In genomic region chr20:3408251-3408637, GRCh38 we compare ENCODE assay signal across 1 cellular context.
TF ChIP-seq lines count a peak whose summit lies in the region.

No MANE protein-coding gene starts in this region.

TF ChIP-seq in HepG2, 621 proteins besides CTCF, POLR2A, EP300 and RAD21 (continued from another document and continues in another):
- TF ChIP-seq ZNF44 (CRISPR knock-in tag; IDR thresholded peaks at IDR 0.05): no peak
- TF ChIP-seq, protein P1, sequence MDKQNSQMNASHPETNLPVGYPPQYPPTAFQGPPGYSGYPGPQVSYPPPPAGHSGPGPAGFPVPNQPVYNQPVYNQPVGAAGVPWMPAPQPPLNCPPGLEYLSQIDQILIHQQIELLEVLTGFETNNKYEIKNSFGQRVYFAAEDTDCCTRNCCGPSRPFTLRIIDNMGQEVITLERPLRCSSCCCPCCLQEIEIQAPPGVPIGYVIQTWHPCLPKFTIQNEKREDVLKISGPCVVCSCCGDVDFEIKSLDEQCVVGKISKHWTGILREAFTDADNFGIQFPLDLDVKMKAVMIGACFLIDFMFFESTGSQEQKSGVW (CRISPR knock-in tag; IDR thresholded peaks at IDR 0.05; ENCODE audit: borderline replicate concordance): no peak
- TF ChIP-seq, protein P2, sequence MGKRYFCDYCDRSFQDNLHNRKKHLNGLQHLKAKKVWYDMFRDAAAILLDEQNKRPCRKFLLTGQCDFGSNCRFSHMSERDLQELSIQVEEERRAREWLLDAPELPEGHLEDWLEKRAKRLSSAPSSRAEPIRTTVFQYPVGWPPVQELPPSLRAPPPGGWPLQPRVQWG (CRISPR knock-in tag; IDR thresholded peaks at IDR 0.05; ENCODE audit: borderline replicate concordance, low read depth): no peak
- peak; percentile 31; the same call in 1 of the 2 replicates for TF ChIP-seq ZNF205 (CRISPR knock-in tag; IDR thresholded peaks at IDR 0.05)
- no peak for TF ChIP-seq ZNF564 (CRISPR knock-in tag; IDR thresholded peaks at IDR 0.05)
- no peak for TF ChIP-seq KAT7 (CRISPR knock-in tag; IDR thresholded peaks at IDR 0.05; ENCODE audit: borderline replicate concordance)
- TF ChIP-seq, protein P3, sequence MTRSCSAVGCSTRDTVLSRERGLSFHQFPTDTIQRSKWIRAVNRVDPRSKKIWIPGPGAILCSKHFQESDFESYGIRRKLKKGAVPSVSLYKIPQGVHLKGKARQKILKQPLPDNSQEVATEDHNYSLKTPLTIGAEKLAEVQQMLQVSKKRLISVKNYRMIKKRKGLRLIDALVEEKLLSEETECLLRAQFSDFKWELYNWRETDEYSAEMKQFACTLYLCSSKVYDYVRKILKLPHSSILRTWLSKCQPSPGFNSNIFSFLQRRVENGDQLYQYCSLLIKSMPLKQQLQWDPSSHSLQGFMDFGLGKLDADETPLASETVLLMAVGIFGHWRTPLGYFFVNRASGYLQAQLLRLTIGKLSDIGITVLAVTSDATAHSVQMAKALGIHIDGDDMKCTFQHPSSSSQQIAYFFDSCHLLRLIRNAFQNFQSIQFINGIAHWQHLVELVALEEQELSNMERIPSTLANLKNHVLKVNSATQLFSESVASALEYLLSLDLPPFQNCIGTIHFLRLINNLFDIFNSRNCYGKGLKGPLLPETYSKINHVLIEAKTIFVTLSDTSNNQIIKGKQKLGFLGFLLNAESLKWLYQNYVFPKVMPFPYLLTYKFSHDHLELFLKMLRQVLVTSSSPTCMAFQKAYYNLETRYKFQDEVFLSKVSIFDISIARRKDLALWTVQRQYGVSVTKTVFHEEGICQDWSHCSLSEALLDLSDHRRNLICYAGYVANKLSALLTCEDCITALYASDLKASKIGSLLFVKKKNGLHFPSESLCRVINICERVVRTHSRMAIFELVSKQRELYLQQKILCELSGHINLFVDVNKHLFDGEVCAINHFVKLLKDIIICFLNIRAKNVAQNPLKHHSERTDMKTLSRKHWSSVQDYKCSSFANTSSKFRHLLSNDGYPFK (CRISPR knock-in tag; IDR thresholded peaks at IDR 0.05; ENCODE audit: borderline replicate concordance): no peak
- no peak for TF ChIP-seq ZNF549 (CRISPR knock-in tag; IDR thresholded peaks at IDR 0.05)
- TF ChIP-seq MEIS2 (CRISPR knock-in tag; IDR thresholded peaks at IDR 0.05): no peak
- TF ChIP-seq ATF7 (IDR thresholded peaks at IDR 0.05): no peak
- TF ChIP-seq ATF7 (CRISPR knock-in tag; IDR thresholded peaks at IDR 0.05): no peak
- TF ChIP-seq, protein P4, sequence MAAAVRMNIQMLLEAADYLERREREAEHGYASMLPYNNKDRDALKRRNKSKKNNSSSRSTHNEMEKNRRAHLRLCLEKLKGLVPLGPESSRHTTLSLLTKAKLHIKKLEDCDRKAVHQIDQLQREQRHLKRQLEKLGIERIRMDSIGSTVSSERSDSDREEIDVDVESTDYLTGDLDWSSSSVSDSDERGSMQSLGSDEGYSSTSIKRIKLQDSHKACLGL (CRISPR knock-in tag; IDR thresholded peaks at IDR 0.05): no peak
- no peak for TF ChIP-seq KMT2B (CRISPR knock-in tag; IDR thresholded peaks at IDR 0.05)
- no peak; the same call in 1 of the 2 replicates for TF ChIP-seq BRCA1 (CRISPR knock-in tag; IDR thresholded peaks at IDR 0.05)
- TF ChIP-seq, protein P5, sequence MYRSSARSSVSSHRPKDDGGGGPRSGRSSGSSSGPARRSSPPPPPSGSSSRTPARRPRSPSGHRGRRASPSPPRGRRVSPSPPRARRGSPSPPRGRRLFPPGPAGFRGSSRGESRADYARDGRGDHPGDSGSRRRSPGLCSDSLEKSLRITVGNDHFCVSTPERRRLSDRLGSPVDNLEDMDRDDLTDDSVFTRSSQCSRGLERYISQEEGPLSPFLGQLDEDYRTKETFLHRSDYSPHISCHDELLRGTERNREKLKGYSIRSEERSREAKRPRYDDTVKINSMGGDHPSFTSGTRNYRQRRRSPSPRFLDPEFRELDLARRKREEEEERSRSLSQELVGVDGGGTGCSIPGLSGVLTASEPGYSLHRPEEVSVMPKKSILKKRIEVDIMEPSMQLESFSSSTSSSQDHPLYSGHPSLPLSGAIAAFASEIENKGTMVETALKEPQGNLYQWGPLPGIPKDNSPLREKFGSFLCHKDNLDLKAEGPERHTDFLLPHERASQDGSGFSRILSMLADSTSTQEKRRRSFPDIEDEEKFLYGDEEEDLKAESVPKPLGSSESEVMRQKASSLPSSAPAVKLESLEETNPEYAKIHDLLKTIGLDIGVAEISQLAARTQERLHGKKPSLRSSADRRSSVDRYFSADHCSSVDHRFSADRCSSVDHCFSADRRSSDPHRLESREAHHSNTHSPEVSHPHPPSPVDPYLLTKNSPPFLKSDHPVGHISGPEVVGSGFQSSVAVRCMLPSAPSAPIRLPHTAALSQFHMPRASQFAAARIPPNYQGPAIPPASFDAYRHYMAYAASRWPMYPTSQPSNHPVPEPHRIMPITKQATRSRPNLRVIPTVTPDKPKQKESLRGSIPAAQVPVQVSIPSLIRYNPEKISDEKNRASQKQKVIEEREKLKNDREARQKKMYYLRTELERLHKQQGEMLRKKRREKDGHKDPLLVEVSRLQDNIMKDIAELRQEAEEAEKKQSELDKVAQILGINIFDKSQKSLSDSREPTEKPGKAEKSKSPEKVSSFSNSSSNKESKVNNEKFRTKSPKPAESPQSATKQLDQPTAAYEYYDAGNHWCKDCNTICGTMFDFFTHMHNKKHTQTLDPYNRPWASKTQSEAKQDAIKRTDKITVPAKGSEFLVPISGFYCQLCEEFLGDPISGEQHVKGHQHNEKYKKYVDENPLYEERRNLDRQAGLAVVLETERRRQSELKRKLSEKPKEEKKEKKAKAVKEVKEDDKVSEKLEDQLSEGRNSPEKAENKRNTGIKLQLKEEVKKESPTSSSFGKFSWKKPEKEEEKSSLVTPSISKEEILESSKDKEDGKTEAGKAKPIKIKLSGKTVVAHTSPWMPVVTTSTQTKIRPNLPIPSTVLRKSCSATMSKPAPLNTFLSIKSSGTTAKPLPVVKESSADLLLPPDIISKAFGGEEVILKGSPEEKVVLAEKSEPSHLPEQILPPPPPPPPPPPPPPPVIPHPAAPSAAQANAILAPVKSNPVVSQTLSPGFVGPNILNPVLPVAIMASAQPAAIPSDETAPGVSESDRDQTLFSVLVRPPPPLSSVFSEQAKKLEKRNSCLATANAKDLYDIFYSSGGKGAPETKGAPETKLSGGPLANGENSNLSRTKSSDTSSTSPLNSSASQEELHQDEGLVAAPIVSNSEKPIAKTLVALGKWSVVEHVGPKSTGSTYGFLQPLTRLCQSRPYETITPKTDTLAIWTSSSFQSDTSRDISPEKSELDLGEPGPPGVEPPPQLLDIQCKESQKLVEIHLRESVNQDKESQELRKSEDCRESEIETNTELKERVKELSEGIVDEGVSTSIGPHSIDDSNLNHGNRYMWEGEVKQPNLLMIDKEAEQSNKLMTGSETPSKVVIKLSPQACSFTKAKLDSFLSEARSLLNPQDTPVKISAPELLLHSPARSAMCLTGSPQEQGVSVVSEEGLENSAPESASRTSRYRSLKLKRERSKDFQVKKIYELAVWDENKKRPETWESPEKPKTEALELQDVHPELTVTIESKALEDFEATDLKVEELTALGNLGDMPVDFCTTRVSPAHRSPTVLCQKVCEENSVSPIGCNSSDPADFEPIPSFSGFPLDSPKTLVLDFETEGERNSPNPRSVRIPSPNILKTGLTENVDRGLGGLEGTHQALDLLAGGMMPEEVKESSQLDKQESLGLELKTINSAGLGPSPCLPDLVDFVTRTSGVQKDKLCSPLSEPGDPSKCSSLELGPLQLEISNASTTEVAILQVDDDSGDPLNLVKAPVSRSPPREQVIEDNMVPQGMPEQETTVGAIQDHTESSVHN (CRISPR knock-in tag; IDR thresholded peaks at IDR 0.05): no peak
- TF ChIP-seq ZMYM4 (CRISPR knock-in tag; IDR thresholded peaks at IDR 0.05): no peak
- peak; percentile 57; the same call in 1 of the 2 replicates for TF ChIP-seq TRIM24 (CRISPR knock-in tag; IDR thresholded peaks at IDR 0.05)
- no peak for TF ChIP-seq SRF (IDR thresholded peaks at IDR 0.05; ENCODE audit: low read depth, low read length)
- TF ChIP-seq POLR2AphosphoS2 (IDR thresholded peaks at IDR 0.05; ENCODE audit: low read depth, low read length): no peak
- no peak for TF ChIP-seq SUZ12 (IDR thresholded peaks at IDR 0.05; ENCODE audit: low read depth, low read length)
- TF ChIP-seq, protein P6, sequence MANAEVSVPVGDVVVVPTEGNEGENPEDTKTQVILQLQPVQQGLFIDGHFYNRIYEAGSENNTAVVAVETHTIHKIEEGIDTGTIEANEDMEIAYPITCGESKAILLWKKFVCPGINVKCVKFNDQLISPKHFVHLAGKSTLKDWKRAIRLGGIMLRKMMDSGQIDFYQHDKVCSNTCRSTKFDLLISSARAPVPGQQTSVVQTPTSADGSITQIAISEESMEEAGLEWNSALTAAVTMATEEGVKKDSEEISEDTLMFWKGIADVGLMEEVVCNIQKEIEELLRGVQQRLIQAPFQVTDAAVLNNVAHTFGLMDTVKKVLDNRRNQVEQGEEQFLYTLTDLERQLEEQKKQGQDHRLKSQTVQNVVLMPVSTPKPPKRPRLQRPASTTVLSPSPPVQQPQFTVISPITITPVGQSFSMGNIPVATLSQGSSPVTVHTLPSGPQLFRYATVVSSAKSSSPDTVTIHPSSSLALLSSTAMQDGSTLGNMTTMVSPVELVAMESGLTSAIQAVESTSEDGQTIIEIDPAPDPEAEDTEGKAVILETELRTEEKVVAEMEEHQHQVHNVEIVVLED (CRISPR knock-in tag; IDR thresholded peaks at IDR 0.05; ENCODE audit: borderline replicate concordance): no peak
- no peak for TF ChIP-seq ZFP36L1 (CRISPR knock-in tag; IDR thresholded peaks at IDR 0.05)
- no peak for TF ChIP-seq SNAI1 (CRISPR knock-in tag; IDR thresholded peaks at IDR 0.05; ENCODE audit: borderline replicate concordance)
- TF ChIP-seq, protein P7, sequence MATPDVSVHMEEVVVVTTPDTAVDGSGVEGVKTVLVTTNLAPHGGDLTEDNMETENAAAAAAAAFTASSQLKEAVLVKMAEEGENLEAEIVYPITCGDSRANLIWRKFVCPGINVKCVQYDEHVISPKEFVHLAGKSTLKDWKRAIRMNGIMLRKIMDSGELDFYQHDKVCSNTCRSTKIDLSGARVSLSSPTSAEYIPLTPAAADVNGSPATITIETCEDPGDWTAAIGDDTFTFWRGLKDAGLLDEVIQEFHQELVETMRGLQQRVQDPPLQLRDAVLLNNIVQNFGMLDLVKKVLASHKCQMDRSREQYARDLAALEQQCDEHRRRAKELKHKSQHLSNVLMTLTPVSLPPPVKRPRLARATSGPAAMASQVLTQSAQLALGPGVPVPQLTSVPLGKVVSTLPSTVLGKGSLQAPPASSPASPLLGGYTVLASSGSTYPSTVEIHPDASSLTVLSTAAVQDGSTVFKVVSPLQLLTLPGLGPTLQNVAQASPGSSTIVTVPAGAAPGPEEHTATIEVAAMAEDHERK (CRISPR knock-in tag; IDR thresholded peaks at IDR 0.05; ENCODE audit: low read depth): no peak; the same call in 1 of the 2 replicates
- no peak for TF ChIP-seq HDAC1 (CRISPR knock-in tag; IDR thresholded peaks at IDR 0.05)
- peak; percentile 25 for TF ChIP-seq YEATS4 (CRISPR knock-in tag; IDR thresholded peaks at IDR 0.05; ENCODE audit: borderline replicate concordance)
- no peak for TF ChIP-seq ZBTB2 (CRISPR knock-in tag; IDR thresholded peaks at IDR 0.05; ENCODE audit: low read depth)
- no peak for TF ChIP-seq HDAC6 (IDR thresholded peaks at IDR 0.05; ENCODE audit: low read depth, low read length)
- no peak for TF ChIP-seq ZZZ3 (CRISPR knock-in tag; IDR thresholded peaks at IDR 0.05; ENCODE audit: borderline replicate concordance)
- TF ChIP-seq ZNF790 (CRISPR knock-in tag; IDR thresholded peaks at IDR 0.05; ENCODE audit: borderline replicate concordance): no peak
- TF ChIP-seq ZNF253 (CRISPR knock-in tag; IDR thresholded peaks at IDR 0.05; ENCODE audit: borderline replicate concordance): no peak
- no peak for TF ChIP-seq BCLAF1 (IDR thresholded peaks at IDR 0.05)
- TF ChIP-seq RCOR2 (CRISPR knock-in tag; IDR thresholded peaks at IDR 0.05): no peak
- no peak for TF ChIP-seq ZNF691 (CRISPR knock-in tag; IDR thresholded peaks at IDR 0.05; ENCODE audit: borderline replicate concordance, low read depth)
- no peak for TF ChIP-seq ZFP37 (CRISPR knock-in tag; IDR thresholded peaks at IDR 0.05; ENCODE audit: borderline replicate concordance)
- TF ChIP-seq TRIM22 (IDR thresholded peaks at IDR 0.05): no peak
